27 cellular contexts compared by ENCODE assay signal in genomic region chr6:163906006-163906710, GRCh38.
DNase-seq lines count a peak whose midpoint lies in the region; ATAC-seq, FAIRE-seq and TF ChIP-seq lines count a peak whose summit lies in the region.
"Had no signal": no experiment of that assay in that cellular context is flagged by ENCODE, and none has a peak within 500 bp of the region (broad histone marks: within the 10 kb centered on the region; RNA-seq: fewer than 3 reads in every experiment).

No MANE protein-coding gene starts in this region.

- ATAC-seq in body of pancreas (peak; percentile 72), right lobe of liver (peak; percentile 67 to 83 (median 78)), pancreas (peak; percentile 50 to 77 (median 70)), HG02884 (IDR thresholded peaks at IDR 0.05; ENCODE audit: unreplicated experiment) (no peak)
- ATAC-seq: GM12878 had no signal

- no peaks in the 10 kb centered on the region for H3K23me2 ChIP-seq in H1 (ENCODE audit: low read depth, low read length)

- H3K9me3 ChIP-seq in body of pancreas (no peaks in the 10 kb centered on the region), H1 (ENCODE audit: insufficient read depth in 2 of 2, low read depth in 1 of 2, low read length in 1 of 2) (no peaks in the 10 kb centered on the region; a peak in 1 of 4 replicates), right lobe of liver (no peaks in the 10 kb centered on the region), pancreas (no peaks in the 10 kb centered on the region)
- H3K9me3 ChIP-seq: BE2C, BLaER1 had no signal

- no peaks in the 10 kb centered on the region for H3K79me2 ChIP-seq in H1 (ENCODE audit: control insufficient read depth in 1 of 2, insufficient read depth in 2 of 2, low read length in 2 of 2)

- no peak overlapping the region for H3K9ac ChIP-seq in H1 (replicated peaks in 1 of 4; ENCODE audit: extremely low read depth in 1 of 4, low read depth in 3 of 4, low read length in 3 of 4)
- H3K9ac ChIP-seq: BLaER1 had no signal

- H3K27ac ChIP-seq in body of pancreas (peak overlapping the region in 3 of 4 donors; percentile 20 to 58 (median 50)), H1 (ENCODE audit: low read depth, low read length) (no peak overlapping the region), right lobe of liver (no peak overlapping the region), pancreas (peak overlapping the region in 2 of 4 donors; percentile 55)
- H3K27ac ChIP-seq: BLaER1 had no signal

- no peak overlapping the region for H3K56ac ChIP-seq in H1 (replicated peaks; ENCODE audit: insufficient read length, low read depth, low read length)

- no peak overlapping the region for H3K4ac ChIP-seq in H1 (replicated peaks; ENCODE audit: insufficient read length, low read depth, low read length)

- no peak overlapping the region for H2BK120ac ChIP-seq in H1 (replicated peaks; ENCODE audit: low read depth, low read length)

- no peak overlapping the region for H2BK5ac ChIP-seq in H1 (ENCODE audit: low read depth, low read length)

- H3K36me3 ChIP-seq in body of pancreas (replicated peaks in 1 of 2; ENCODE audit: insufficient read depth in 1 of 2, low read depth in 2 of 2) (no peaks in the 10 kb centered on the region), H1 (ENCODE audit: control insufficient read depth in 2 of 4, insufficient read depth in 4 of 4, low read length in 3 of 4) (no peaks in the 10 kb centered on the region), right lobe of liver (no peaks in the 10 kb centered on the region), pancreas (no peaks in the 10 kb centered on the region)
- H3K36me3 ChIP-seq: BE2C, BLaER1 had no signal

- CTCF ChIA-PET in H1 (lab: Charles Lee; ENCODE audit: partially characterized antibody), result interaction anchor here (0.7 to 1.3 kb wide), 3 partner anchors 31 to 1912 kb away, joined by 3 read pairs; no protein-coding TSS in a partner anchor

- POLR2A ChIA-PET in H1 (lab: Charles Lee; ENCODE audit: partially characterized antibody), result no interaction called here

- no peak overlapping the region for H3K14ac ChIP-seq in H1 (ENCODE audit: insufficient read length)

- H3K4me2 ChIP-seq in H1 (ENCODE audit: insufficient read depth in 1 of 2, low read depth in 2 of 2, low read length in 2 of 2), result no peak overlapping the region
- H3K4me2 ChIP-seq: BLaER1 had no signal

- H4K91ac ChIP-seq in H1 (replicated peaks; ENCODE audit: insufficient read length, low read length), result no peak overlapping the region

- H4K5ac ChIP-seq in H1 (ENCODE audit: insufficient read length, low read depth, low read length), result no peak overlapping the region

- H4K8ac ChIP-seq in H1 (ENCODE audit: extremely low read depth, insufficient read depth, low read length), result no peak overlapping the region

- H3K23ac ChIP-seq in H1 (ENCODE audit: insufficient read length), result no peak overlapping the region

- TF ChIP-seq EP300 in H1 (IDR thresholded peaks at IDR 0.05; ENCODE audit: borderline replicate concordance in 1 of 2, low read depth in 2 of 2, low read length in 2 of 2), result no peak

- no peak overlapping the region for H3K4me3 ChIP-seq in body of pancreas
- H3K4me3 ChIP-seq in H1 (ENCODE audit: extremely low read depth in 1 of 4, insufficient read depth in 2 of 4, low read depth in 3 of 4, low read length in 4 of 4), result no peak overlapping the region
- H3K4me3 ChIP-seq in right lobe of liver, result no peak overlapping the region
- no peak overlapping the region for H3K4me3 ChIP-seq in pancreas
- H3K4me3 ChIP-seq: BLaER1, GM12878 had no signal

- no peak for TF ChIP-seq POLR2A in body of pancreas (IDR thresholded peaks at IDR 0.05)
- no peak for TF ChIP-seq POLR2A in H1 (IDR thresholded peaks at IDR 0.05; ENCODE audit: control extremely low read depth in 1 of 2, low read depth in 2 of 2, low read length in 2 of 2)
- no peak for TF ChIP-seq POLR2A in right lobe of liver (IDR thresholded peaks at IDR 0.05)

- no peak for TF ChIP-seq RAD21 in H1 (IDR thresholded peaks at IDR 0.05 in 1 of 2, conservative IDR thresholded peaks at IDR 0.05 in 1 of 2; ENCODE audit: low read depth in 2 of 2, low read length in 2 of 2)

- H2BK12ac ChIP-seq in H1 (ENCODE audit: low read depth, low read length), result no peak overlapping the region

- H3K4me1 ChIP-seq in body of pancreas (no peaks in the 10 kb centered on the region), H1 (replicated peaks in 1 of 4; ENCODE audit: control insufficient read depth in 3 of 4, insufficient read depth in 4 of 4, low read length in 3 of 4) (no peaks in the 10 kb centered on the region; a peak in 1 of 7 replicates), right lobe of liver (no peaks in the 10 kb centered on the region), pancreas (no peaks in the 10 kb centered on the region)
- H3K4me1 ChIP-seq: BE2C had no signal

- no peak overlapping the region for H2AFZ ChIP-seq in H1 (ENCODE audit: low read length)

- FAIRE-seq in H1 (lab: Jason Lieb, UNC) (no peak), pancreas (lab: Jason Lieb, UNC) (no peak)
- FAIRE-seq: A204.1, GM12878, GM12892, GM18507 had no signal

- 46 to 52% methylated on average over 8 of the region's 8 CpGs for WGBS in body of pancreas, 2 donors
- WGBS in H1 (ENCODE audit: extremely low coverage in 1 of 2, insufficient coverage in 1 of 2, insufficient read length in 1 of 2, insufficient replicate concordance in 2 of 2, low coverage in 1 of 2, low lambda C conversion rate in 2 of 2, missing lambda C conversion rate in 1 of 2), 2 experiments, result 91% methylated on average over 8 of the region's 8 CpGs; no CpG with 5 or more reads in 1 of the 2 experiments
- WGBS in right lobe of liver (ENCODE audit: insufficient coverage, low coverage, low lambda C conversion rate, missing lambda C conversion rate), result 44% methylated on average over 8 of the region's 8 CpGs
- WGBS in pancreas, 2 donors, result 55 to 56% methylated on average over 8 of the region's 8 CpGs

- H3K27me3 ChIP-seq in body of pancreas (no peaks in the 10 kb centered on the region), H1 (replicated peaks in 1 of 4; ENCODE audit: control insufficient read depth in 3 of 4, extremely low read depth in 1 of 4, insufficient read depth in 3 of 4, low read length in 3 of 4) (no peaks in the 10 kb centered on the region), right lobe of liver (no peaks in the 10 kb centered on the region), pancreas (no peaks in the 10 kb centered on the region)
- H3K27me3 ChIP-seq: BE2C, BLaER1 had no signal

- H2BK20ac ChIP-seq in H1 (ENCODE audit: low read length), result peak overlapping the region; percentile 21; the same call in 1 of the 2 replicates

- no peak overlapping the region for H3K18ac ChIP-seq in H1 (ENCODE audit: extremely low read depth, low read length)

- DNase-seq in body of pancreas, result peak in 1 of 4 donors; percentile 13
- DNase-seq in H1 (ENCODE audit: low read depth in 1 of 2, low spot score in 2 of 2), result no peak
- DNase-seq in right lobe of liver, result no peak
- no peak for DNase-seq in pancreas
- no peak for DNase-seq in activated naive CD4-positive, alpha-beta T cell treated with Interleukin-2 at 50 U/mL for 16 hours
- DNase-seq in activated CD4-positive, alpha-beta T cell treated with anti-CD3 and anti-CD28 coated beads, Interleukin-2, amount 50 U/mL, for 1 hour, result no peak
- DNase-seq: 8988T; ACHN; BE2C; C1 segment of cervical spinal cord; CD4-positive, alpha-beta memory T cell; CD4-positive, CD25-positive, alpha-beta regulatory T cell; CD8-positive, alpha-beta memory T cell; COR-L47; DMS 273 treated with DMSO at 0.1 percent for 48 hours; DMS153; DMS53; DMS79; DND-41; EL; GDM1 had no signal

- H3K79me1 ChIP-seq in H1 (ENCODE audit: low read depth, low read length), result no peaks in the 10 kb centered on the region

- no peak overlapping the region for H2AK5ac ChIP-seq in H1 (ENCODE audit: low read depth, low read length)

- no peak overlapping the region for H2BK15ac ChIP-seq in H1 (ENCODE audit: low read length)

- TF ChIP-seq CTCF in body of pancreas (IDR thresholded peaks at IDR 0.05) (no peak), H1 (IDR thresholded peaks at IDR 0.05; ENCODE audit: control extremely low read depth in 1 of 3, insufficient read depth in 1 of 3, low read depth in 1 of 3, low read length in 3 of 3) (no peak), right lobe of liver (IDR thresholded peaks at IDR 0.05) (no peak), pancreas (IDR thresholded peaks at IDR 0.05) (no peak)

- intact Hi-C loops in body of pancreas (cut with DNase I) (no loop called here), right lobe of liver (cut with DNase I) (no loop called here), pancreas (cut with DNase I) (no loop called here)

- H4K20me1 ChIP-seq in H1 (replicated peaks in 1 of 2; ENCODE audit: control insufficient read depth in 1 of 2, insufficient read depth in 2 of 2, low read length in 2 of 2), result peaks cover 0 to 2% of the 10 kb centered on the region in 2 experiments
- H4K20me1 ChIP-seq: BLaER1 had no signal

TF ChIP-seq in H1, 55 proteins besides CTCF, POLR2A, EP300 and RAD21:
- TF ChIP-seq NANOG (IDR thresholded peaks at IDR 0.05; ENCODE audit: insufficient read depth, low read depth, low read length, poor library complexity, severe bottlenecking), result no peak
- no peak for TF ChIP-seq CHD2 (IDR thresholded peaks at IDR 0.05; ENCODE audit: low read length)
- TF ChIP-seq KDM5A (IDR thresholded peaks at IDR 0.05; ENCODE audit: low read length), result no peak
- no peak for TF ChIP-seq EZH2 (IDR thresholded peaks at IDR 0.05; ENCODE audit: low read depth, low read length, severe bottlenecking)
- TF ChIP-seq CREB1 (IDR thresholded peaks at IDR 0.05), result no peak
- no peak for TF ChIP-seq RFX5 (IDR thresholded peaks at IDR 0.05; ENCODE audit: borderline replicate concordance, low read depth, low read length)

Comparison
In these comparisons a context has a peak if more than half of its experiments do, and no peak if none do; other contexts are left out.
1. H3K27ac ChIP-seq: peak in body of pancreas (3 of 4); none in H1 (single experiment) and right lobe of liver (0 of 3).